16 cellular contexts compared by ENCODE assay signal in the genomic region with DNA sequence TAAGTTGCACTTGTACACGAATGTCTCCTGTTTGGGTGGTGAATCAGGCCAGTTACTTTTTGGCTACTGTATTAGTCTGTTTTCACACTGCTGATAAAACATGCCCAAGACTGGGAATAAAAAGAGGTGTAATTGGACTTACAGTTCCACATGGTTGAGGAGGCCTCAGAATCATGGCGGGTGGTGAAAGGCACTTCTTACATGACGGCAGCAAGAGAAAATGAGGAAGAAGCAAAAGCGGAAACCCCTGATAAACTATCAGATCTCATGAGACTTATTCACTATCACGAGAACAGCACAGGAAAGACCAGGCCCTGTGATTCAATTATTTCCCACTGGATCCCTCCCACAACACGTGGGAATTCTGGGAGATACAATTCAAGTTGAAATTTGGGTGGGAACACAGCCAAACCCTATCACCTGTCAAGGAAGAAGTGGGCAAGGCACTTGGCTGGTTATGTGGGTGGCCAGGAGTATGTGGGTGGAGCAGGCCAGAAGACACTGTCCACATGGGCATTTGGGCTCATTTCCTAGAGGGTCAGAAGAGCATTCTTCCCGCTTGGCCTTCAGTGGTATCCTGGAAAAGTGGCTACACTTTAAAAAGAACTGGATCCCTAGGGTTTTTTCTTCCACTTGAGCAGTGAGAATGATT.
DNase-seq lines count a peak whose midpoint lies in the region; ATAC-seq and TF ChIP-seq lines count a peak whose summit lies in the region.
"Had no signal": no experiment of that assay in that cellular context is flagged by ENCODE, and none has a peak within 500 bp of the region (broad histone marks: within the 10 kb centered on the region; RNA-seq: fewer than 3 reads in every experiment).

No MANE protein-coding gene starts in this region.

- TF ChIP-seq CTCF in left ventricle myocardium inferior (IDR thresholded peaks at IDR 0.05; ENCODE audit: borderline replicate concordance) (no peak), VCaP (conservative IDR thresholded peaks at IDR 0.05) (no peak), GM13977 (IDR thresholded peaks at IDR 0.05; ENCODE audit: extremely low read depth, insufficient read depth, missing control alignments) (no peak), Peyer's patch (IDR thresholded peaks at IDR 0.05) (no peak)

- WGBS in right cardiac atrium = 59% methylated on average over 7 of the region's 7 CpGs

- DNase-seq in right cardiac atrium (no peak), left ventricle myocardium inferior (no peak), OCI-M1 (lab: John Stamatoyannopoulos, UW) (peak; percentile 93), GM13977 (ENCODE audit: low spot score) (no peak), Peyer's patch (no peak), NCI-H2081 (lab: John Stamatoyannopoulos, UW) (no peak)
- DNase-seq: CD8-positive, alpha-beta memory T cell; DND-41; NCI-H1694; NK-92 treated with Interleukin-12 subunit alpha and Interleukin-12 subunit beta, amount 100 ng/mL, for 24 hours; PC-9; RPMI8226; T-helper 1 cell had no signal

- H3K4me3 ChIP-seq in right cardiac atrium (ENCODE audit: low read length) = no peak overlapping the region
- no peak overlapping the region for H3K4me3 ChIP-seq in left ventricle myocardium inferior
- no peak overlapping the region for H3K4me3 ChIP-seq in Peyer's patch
- H3K4me3 ChIP-seq: PC-9, SJSA1 had no signal

- in situ Hi-C loops in GM13977 (cut with MboI; ENCODE audit: low pct_unique_long_range_greater_than_20kb, low sequenced_read_pairs, unreplicated experiment) = no loop called here

- H3K27me3 ChIP-seq in right cardiac atrium (ENCODE audit: control insufficient read depth, insufficient read depth) (no peaks in the 10 kb centered on the region), left ventricle myocardium inferior (ENCODE audit: low read depth) (no peaks in the 10 kb centered on the region), Peyer's patch (no peaks in the 10 kb centered on the region)
- H3K27me3 ChIP-seq: SJSA1 had no signal

- peak; percentile 58 to 72 for ATAC-seq in right cardiac atrium

- H3K27ac ChIP-seq in right cardiac atrium (ENCODE audit: low read length) (no peak overlapping the region), left ventricle myocardium inferior (replicated peaks) (no peak overlapping the region), VCaP (peak overlapping the region; percentile 83), Peyer's patch (no peak overlapping the region)
- H3K27ac ChIP-seq: C4-2B, PC-9, SJSA1 had no signal

- H3K36me3 ChIP-seq in left ventricle myocardium inferior (no peaks in the 10 kb centered on the region), Peyer's patch (no peaks in the 10 kb centered on the region)
- H3K36me3 ChIP-seq: SJSA1 had no signal

- intact Hi-C loops in right cardiac atrium (cut with DNase I) (no loop called here), left ventricle myocardium inferior (cut with micrococcal nuclease) (no loop called here)

- peaks cover 2% of the 10 kb centered on the region for H3K4me1 ChIP-seq in right cardiac atrium (ENCODE audit: control insufficient read depth, insufficient read depth, low read length)
- peaks cover 13% of the 10 kb centered on the region for H3K4me1 ChIP-seq in left ventricle myocardium inferior
- no peaks in the 10 kb centered on the region for H3K4me1 ChIP-seq in Peyer's patch
- H3K4me1 ChIP-seq: SJSA1 had no signal

- no peak for TF ChIP-seq POLR2A in Peyer's patch (IDR thresholded peaks at IDR 0.05)

- H3K9me3 ChIP-seq in right cardiac atrium (ENCODE audit: control insufficient read depth, low read length) (no peaks in the 10 kb centered on the region), left ventricle myocardium inferior (replicated peaks) (no peaks in the 10 kb centered on the region), Peyer's patch (no peaks in the 10 kb centered on the region)
- H3K9me3 ChIP-seq: SJSA1 had no signal
